In the genomic region with DNA sequence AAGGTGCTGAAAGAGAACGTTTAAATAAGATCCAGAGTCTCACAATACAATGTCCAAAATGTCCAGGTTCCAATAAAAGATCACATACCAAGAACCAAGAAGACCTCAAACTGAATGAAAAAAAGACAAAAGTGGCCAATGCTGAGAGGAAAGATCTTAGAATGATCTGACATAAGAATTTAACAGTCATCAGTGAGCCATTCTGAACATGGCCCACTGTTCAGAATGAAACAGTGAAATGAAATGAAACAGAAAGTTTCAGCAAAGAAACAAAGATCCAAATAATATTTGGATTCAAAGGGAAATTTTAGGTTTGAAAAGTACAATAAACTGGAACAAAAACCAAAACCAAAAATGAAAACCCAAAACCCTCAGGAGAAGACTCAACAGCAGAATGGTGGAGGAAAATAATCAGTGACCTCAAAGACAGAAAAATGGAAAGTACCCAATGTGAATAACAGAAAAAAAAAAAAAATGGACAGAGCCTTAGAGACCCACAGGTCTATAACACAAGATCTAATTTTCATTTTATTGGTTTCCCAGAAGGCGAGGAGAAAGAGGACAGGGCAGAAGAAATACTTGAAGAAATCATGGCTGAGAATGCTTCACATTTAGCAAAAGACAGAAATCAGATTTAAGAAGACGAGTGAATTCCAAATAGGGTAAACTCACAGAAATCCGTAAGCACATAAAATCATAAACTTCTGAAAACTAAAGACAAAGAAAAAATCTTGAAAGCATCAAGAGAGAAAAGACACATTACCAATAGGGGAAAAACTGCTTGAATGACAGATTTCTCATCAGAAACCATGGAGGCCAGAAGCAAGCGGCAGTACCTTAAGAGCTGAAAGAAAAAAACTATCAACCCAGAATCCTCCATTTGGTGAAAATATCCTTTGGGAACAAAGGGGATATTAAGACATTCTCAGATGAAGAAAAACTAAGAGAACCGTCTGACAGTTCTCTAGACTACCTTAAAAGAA, we compare ENCODE assay signal across 17 cellular contexts.
DNase-seq lines count a peak whose midpoint lies in the region; ATAC-seq and TF ChIP-seq lines count a peak whose summit lies in the region.
"Had no signal": no experiment of that assay in that cellular context is flagged by ENCODE, and none has a peak within 500 bp of the region (broad histone marks: within the 10 kb centered on the region; RNA-seq: fewer than 3 reads in every experiment).

No MANE protein-coding gene starts in this region.

- peaks cover 87% of the 10 kb centered on the region for H3K36me3 Mint-ChIP-seq in CD4-positive, alpha-beta T cell (ENCODE audit: low read depth)

- H4K91ac ChIP-seq in IMR-90 (ENCODE audit: insufficient read depth, low read depth, low read length): no peak overlapping the region

- intact Hi-C loops in CD4-positive, alpha-beta T cell (cut with DNase I, micrococcal nuclease): no loop called here
- intact Hi-C loops in IMR-90 (cut with micrococcal nuclease): no loop called here
- intact Hi-C loops in lower lobe of right lung (cut with DNase I): no loop called here

- 0 out of 4 replicates have a peak, but pooled peaks cover 0 to 1% of the 10 kb centered on the region in 2 experiments for H3K79me1 ChIP-seq in IMR-90 (ENCODE audit: low read depth in 1 of 2, low read length in 2 of 2)

- CTCF ChIA-PET in CD4-positive, alpha-beta T cell (lab: Charles Lee): no interaction called here
- CTCF ChIA-PET in GM10248 (lab: Yijun Ruan, JAX): no interaction called here
- CTCF ChIA-PET in IMR-90 (lab: Yijun Ruan, JAX): no interaction called here

- H3K36me3 ChIP-seq in IMR-90 (ENCODE audit: control insufficient read depth, insufficient read depth, low read length) (peaks cover 15% of the 10 kb centered on the region), adipocyte (ENCODE audit: control insufficient read depth, insufficient read depth, low read length, severe bottlenecking) (peaks cover 56% of the 10 kb centered on the region), lower lobe of right lung (peaks cover 73% of the 10 kb centered on the region)
- H3K36me3 ChIP-seq: prostate gland had no signal

- WGBS in IMR-90 (ENCODE audit: extremely low coverage in 2 of 2, insufficient read length in 1 of 2), 2 experiments: no CpG with 5 or more reads among the region's 6 CpGs

- H3K4me3 ChIP-seq in IMR-90 (ENCODE audit: insufficient read depth, low read depth, low read length): no peak overlapping the region
- H3K4me3 ChIP-seq in adipocyte (ENCODE audit: low read length): no peak overlapping the region
- H3K4me3 ChIP-seq in lower lobe of right lung: no peak overlapping the region
- H3K4me3 ChIP-seq: ascending aorta, prostate gland had no signal

- H3K27me3 Mint-ChIP-seq in CD4-positive, alpha-beta T cell: no peaks in the 10 kb centered on the region
- H3K27me3 Mint-ChIP-seq: type B pancreatic cell had no signal

- H2BK20ac ChIP-seq in IMR-90 (ENCODE audit: low read depth, low read length): no peak overlapping the region

- H3K27me3 ChIP-seq in CD4-positive, alpha-beta T cell (ENCODE audit: control insufficient read depth, insufficient read depth, low read length): no peaks in the 10 kb centered on the region
- H3K27me3 ChIP-seq in IMR-90 (ENCODE audit: control insufficient read depth, insufficient read depth, low read length): no peaks in the 10 kb centered on the region
- no peaks in the 10 kb centered on the region for H3K27me3 ChIP-seq in adipocyte (replicated peaks; ENCODE audit: control insufficient read depth, insufficient read depth, low read length)
- H3K27me3 ChIP-seq in lower lobe of right lung (ENCODE audit: low read depth): no peaks in the 10 kb centered on the region
- H3K27me3 ChIP-seq: ascending aorta had no signal

- H3K56ac ChIP-seq in IMR-90 (ENCODE audit: extremely low read depth, insufficient read depth, low read length): no peak overlapping the region

- no peak overlapping the region for H2BK15ac ChIP-seq in IMR-90 (ENCODE audit: low read depth, low read length)

- no peak overlapping the region for H3K27ac ChIP-seq in CD4-positive, alpha-beta T cell (ENCODE audit: low read depth, low read length)
- H3K27ac ChIP-seq in IMR-90 (ENCODE audit: insufficient read depth, low read length): no peak overlapping the region
- H3K27ac ChIP-seq in lower lobe of right lung: no peak overlapping the region
- H3K27ac ChIP-seq: ascending aorta, prostate gland had no signal

- TF ChIP-seq POLR2A in IMR-90 (IDR thresholded peaks at IDR 0.05; ENCODE audit: low read depth, low read length): no peak

- H3K27ac Mint-ChIP-seq in CD4-positive, alpha-beta T cell: peak overlapping the region; percentile 70
- H3K27ac Mint-ChIP-seq: type B pancreatic cell, WTC11 had no signal

- H3K9ac ChIP-seq in IMR-90 (ENCODE audit: low read depth, low read length): no peak overlapping the region
- no peak overlapping the region for H3K9ac ChIP-seq in adipocyte (ENCODE audit: low read length)

- BruUV-seq in IMR-90 (replicated peaks; lab: Mats Ljungman, UMichigan): no TSS peak

- H4K5ac ChIP-seq in IMR-90 (ENCODE audit: low read depth, low read length): peak overlapping the region; percentile 44; the same call in 1 of the 2 replicates

- H3K9me1 ChIP-seq in IMR-90 (ENCODE audit: insufficient read depth, low read length): peaks cover under 1% of the 10 kb centered on the region

- ATAC-seq in CD4-positive, alpha-beta T cell (ENCODE audit: poor library complexity): no peak
- ATAC-seq in IMR-90 (ENCODE audit: low read depth): no peak
- ATAC-seq in HG02970 (IDR thresholded peaks at IDR 0.05; ENCODE audit: low FRiP score, unreplicated experiment): no peak
- ATAC-seq in lower lobe of right lung: no peak
- ATAC-seq: WTC11 had no signal

- H3K23ac ChIP-seq in IMR-90 (ENCODE audit: low read depth, low read length): no peak overlapping the region

- POLR2A ChIA-PET in CD4-positive, alpha-beta T cell (lab: Charles Lee): interaction anchor here (0.9 kb wide), 2 partner anchors 46 to 185 kb away, joined by 3 read pairs; partner anchors contain the start of gene CHD6
- POLR2A ChIA-PET in GM10248 (lab: Yijun Ruan, JAX) (no interaction called here), IMR-90 (lab: Charles Lee; ENCODE audit: unreplicated experiment) (no interaction called here)

- no peak overlapping the region for H3K4me2 ChIP-seq in IMR-90 (ENCODE audit: low read depth, low read length)

- no peaks in the 10 kb centered on the region for H3K9me3 ChIP-seq in CD4-positive, alpha-beta T cell (ENCODE audit: control insufficient read depth, low read length)
- H3K9me3 ChIP-seq in IMR-90 (ENCODE audit: control insufficient read depth, insufficient read depth, low read length) (no peaks in the 10 kb centered on the region; the same call in 1 of the 2 replicates), adipocyte (ENCODE audit: control insufficient read depth, low read length) (no peaks in the 10 kb centered on the region), lower lobe of right lung (no peaks in the 10 kb centered on the region)
- H3K9me3 ChIP-seq: ascending aorta, prostate gland had no signal

- DNase-seq in CD4-positive, alpha-beta T cell: no peak
- peak; percentile 33 for DNase-seq in GM10248 (ENCODE audit: extremely low spot score)
- DNase-seq in IMR-90: no peak
- peak; percentile 23 for DNase-seq in adipocyte (ENCODE audit: low read depth)
- DNase-seq in lower lobe of right lung: no peak
- no peak for DNase-seq in NCI-H1930 (lab: John Stamatoyannopoulos, UW)
- DNase-seq: DMS 273 treated with DMSO at 0.1 percent for 48 hours, hypothalamus, mesendoderm, NCI-H2029 treated with DMSO at 0.1 percent for 48 hours, NCI-H510A treated with DMSO at 0.1 percent for 48 hours, SHP77 had no signal

- no peak for TF ChIP-seq RAD21 in IMR-90 (IDR thresholded peaks at IDR 0.05; ENCODE audit: low read length)

- no peak overlapping the region for H2AK9ac ChIP-seq in IMR-90 (replicated peaks; ENCODE audit: low read depth, low read length, poor library complexity)

- H2BK5ac ChIP-seq in IMR-90 (ENCODE audit: low read depth, low read length, poor library complexity, severe bottlenecking): peak overlapping the region; percentile 33

- H2AK5ac ChIP-seq in IMR-90 (ENCODE audit: low read depth, low read length): no peak overlapping the region

- H3K18ac ChIP-seq in IMR-90 (ENCODE audit: low read depth, low read length): peak overlapping the region; percentile 23; the same call in 1 of the 2 replicates

- H3K4me1 ChIP-seq in IMR-90 (ENCODE audit: control insufficient read depth, insufficient read depth, low read length) (peaks cover 10% of the 10 kb centered on the region), adipocyte (ENCODE audit: control insufficient read depth, insufficient read depth, low read length) (peaks cover 16% of the 10 kb centered on the region), lower lobe of right lung (no peaks in the 10 kb centered on the region)
- H3K4me1 ChIP-seq: ascending aorta, prostate gland had no signal

- H3K4me1 Mint-ChIP-seq in CD4-positive, alpha-beta T cell (ENCODE audit: low read depth): peaks cover 84% of the 10 kb centered on the region
- H3K4me1 Mint-ChIP-seq: WTC11 had no signal

- in situ Hi-C loops in IMR-90 (cut with MboI; ENCODE audit: low sequenced_read_pairs): no loop called here

- H2AFZ ChIP-seq in IMR-90 (replicated peaks; ENCODE audit: low read length, poor library complexity): no peak overlapping the region

- H3K4ac ChIP-seq in IMR-90 (ENCODE audit: low read depth, low read length): no peak overlapping the region

- H3K4me3 Mint-ChIP-seq in CD4-positive, alpha-beta T cell: peak overlapping the region; percentile 31
- H3K4me3 Mint-ChIP-seq: type B pancreatic cell, WTC11 had no signal

- H3K9me3 Mint-ChIP-seq in CD4-positive, alpha-beta T cell: no peaks in the 10 kb centered on the region
- H3K9me3 Mint-ChIP-seq: type B pancreatic cell, WTC11 had no signal

- H3K14ac ChIP-seq in IMR-90 (replicated peaks; ENCODE audit: low read depth, low read length): no peak overlapping the region

- H2BK120ac ChIP-seq in IMR-90 (ENCODE audit: low read depth, low read length): no peak overlapping the region

- TF ChIP-seq CTCF in CD4-positive, alpha-beta T cell (IDR thresholded peaks at IDR 0.05): no peak
- TF ChIP-seq CTCF in GM10248 (IDR thresholded peaks at IDR 0.05; ENCODE audit: control extremely low read depth, extremely low read depth, low read depth, missing control alignments): no peak
- no peak for TF ChIP-seq CTCF in IMR-90 (conservative IDR thresholded peaks at IDR 0.05; ENCODE audit: low read depth, low read length)
- no peak for TF ChIP-seq CTCF in lower lobe of right lung (IDR thresholded peaks at IDR 0.05)

- dilution Hi-C loops in IMR-90 (cut with HindIII; ENCODE audit: low sequenced_read_pairs, unreplicated experiment): no loop called here

- H4K8ac ChIP-seq in IMR-90 (ENCODE audit: low read depth in 2 of 2, low read length in 2 of 2): 0 out of 4 replicates have a peak overlapping the region, but pooled peaks of 1 of the 2 experiments have one; percentile 9

- no peaks in the 10 kb centered on the region for H4K20me1 ChIP-seq in IMR-90 (ENCODE audit: insufficient read depth, low read length)

TF ChIP-seq in IMR-90, 13 proteins besides CTCF, POLR2A, EP300 and RAD21 (continues in another document):
- TF ChIP-seq CHD1 (IDR thresholded peaks at IDR 0.05; ENCODE audit: low read depth, low read length): no peak
- no peak for TF ChIP-seq MAZ (IDR thresholded peaks at IDR 0.05; ENCODE audit: borderline replicate concordance, low read depth, low read length)
- no peak for TF ChIP-seq SMC3 (IDR thresholded peaks at IDR 0.05; ENCODE audit: low read depth, low read length)
- TF ChIP-seq NFE2L2 (IDR thresholded peaks at IDR 0.05; ENCODE audit: low read depth, low read length): no peak

Comparison
In these comparisons a context has a peak if more than half of its experiments do, and no peak if none do; other contexts are left out.
1. DNase-seq: peak in GM10248 (single experiment) and adipocyte (single experiment); none in CD4-positive, alpha-beta T cell (0 of 10), IMR-90 (single experiment), lower lobe of right lung (single experiment) and NCI-H1930 (0 of 2).